In the genomic region with DNA sequence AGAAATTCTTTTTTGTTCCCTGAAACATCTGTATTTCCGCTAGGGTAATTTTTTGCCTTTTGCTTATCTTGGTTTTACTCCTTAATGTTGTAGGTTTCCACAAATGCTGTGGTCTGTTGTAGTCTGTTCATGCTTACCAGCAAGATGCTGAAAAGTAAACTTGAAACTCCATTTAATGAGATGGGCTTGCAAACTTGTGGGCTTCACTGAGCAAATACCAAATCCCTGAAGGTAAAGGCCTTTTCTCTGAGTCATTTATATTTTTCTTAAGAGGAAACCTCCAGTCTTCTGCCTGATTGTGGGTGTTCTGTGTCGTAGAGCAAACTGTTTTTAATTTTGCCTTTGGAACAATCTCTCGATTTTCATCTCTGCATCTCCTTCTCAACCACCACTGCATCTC, we compare ENCODE assay signal across 12 cellular contexts. TPM values are rescaled to one million over a fixed set of nuclear protein-coding genes. Genes with fewer than 3 reads are reported as not detected.
DNase-seq lines count a peak whose midpoint lies in the region; ATAC-seq, FAIRE-seq and TF ChIP-seq lines count a peak whose summit lies in the region.
"Had no signal": no experiment of that assay in that cellular context is flagged by ENCODE, and none has a peak within 500 bp of the region (broad histone marks: within the 10 kb centered on the region; RNA-seq: fewer than 3 reads in every experiment).

No MANE protein-coding gene starts in this region.

- no peak for TF ChIP-seq CTCF in GM12878 (IDR thresholded peaks at IDR 0.05 in 2 of 3, conservative IDR thresholded peaks at IDR 0.05 in 1 of 3; ENCODE audit: control insufficient read depth in 2 of 3, extremely low read depth in 1 of 3, insufficient read depth in 1 of 3, low read depth in 3 of 3, low read length in 3 of 3)
- no peak for TF ChIP-seq CTCF in psoas muscle (IDR thresholded peaks at IDR 0.05)

- intact Hi-C loops in GM12878 (cut with micrococcal nuclease; ENCODE audit: unreplicated experiment), result loop anchor here (1.0 to 2.0 kb wide), 3 partner anchors 30 to 54 kb away; no protein-coding TSS in a partner anchor
- intact Hi-C loops in psoas muscle (cut with DNase I), result no loop called here
- intact Hi-C loops in Right ventricle myocardium superior (cut with DNase I), result no loop called here

- no peaks in the 10 kb centered on the region for H4K20me1 ChIP-seq in GM12878 (ENCODE audit: control insufficient read depth, insufficient read depth)

- 0% methylated on average over 3 of the region's 3 CpGs for WGBS in GM12878 (ENCODE audit: insufficient coverage, insufficient replicate concordance, low lambda C conversion rate, missing lambda C conversion rate)
- 86 to 88% (median 87%) methylated on average over 3 of the region's 3 CpGs for WGBS in psoas muscle, 3 donors

- in situ Hi-C loops in GM12878 (cut with MboI), result no loop called here

- H3K27me3 ChIP-seq in GM12878 (replicated peaks in 1 of 2; ENCODE audit: control insufficient read depth in 2 of 2, insufficient read depth in 2 of 2, low read length in 1 of 2) (no peaks in the 10 kb centered on the region), psoas muscle (ENCODE audit: insufficient read depth in 3 of 3, low read length in 2 of 3) (no peaks in the 10 kb centered on the region)

- no TSS peak for BruUV-seq in GM12878 (replicated peaks; lab: Mats Ljungman, UMichigan)

- peaks cover 41% of the 10 kb centered on the region for H3K79me2 ChIP-seq in GM12878 (ENCODE audit: control insufficient read depth, insufficient read depth, low read length)

- H3K4me1 ChIP-seq in GM12878 (ENCODE audit: control insufficient read depth, insufficient read depth, low read length) (peaks cover 28% of the 10 kb centered on the region), psoas muscle (no peaks in the 10 kb centered on the region)

- SMC1A ChIA-PET in GM12878 (lab: Charles Lee; ENCODE audit: uncharacterized antibody, unreplicated experiment), result no interaction called here

- H3K27ac Mint-ChIP-seq in T-cell, result no peak overlapping the region

- peak overlapping the region; percentile 25 for H3K4me2 ChIP-seq in GM12878 (ENCODE audit: control insufficient read depth, insufficient read depth)

- H3K9me3 Mint-ChIP-seq in T-cell, result peaks cover 5 to 17% (median 16%) of the 10 kb centered on the region in 3 donors

- TF ChIP-seq RAD21 in GM12878 (IDR thresholded peaks at IDR 0.05; ENCODE audit: insufficient read depth, low read depth, low read length), result no peak

- ATAC-seq in GM18909 (IDR thresholded peaks at IDR 0.05; ENCODE audit: poor library complexity, unreplicated experiment) (peak; percentile 64), HG03045 (IDR thresholded peaks at IDR 0.05; ENCODE audit: unreplicated experiment) (peak; percentile 59), GM12878 (peak; percentile 77), psoas muscle (no peak), T-cell (replicated peaks in 1 of 4) (no peak), Right ventricle myocardium superior (ENCODE audit: poor library complexity) (no peak)

- TF ChIP-seq EP300 in GM12878 (IDR thresholded peaks at IDR 0.05; ENCODE audit: borderline replicate concordance in 1 of 2, control insufficient read depth in 1 of 2, low read depth in 2 of 2, low read length in 2 of 2), result peak in 1 of 2 experiments; percentile 69; a peak in 1 of 4 replicates

- H3K9me3 ChIP-seq in GM12878 (replicated peaks; ENCODE audit: control insufficient read depth, insufficient read depth, low read length) (peaks cover 16% of the 10 kb centered on the region), psoas muscle (no peaks in the 10 kb centered on the region)

- peaks cover 38 to 53% (median 39%) of the 10 kb centered on the region in 3 donors for H3K4me1 Mint-ChIP-seq in T-cell

- no peak overlapping the region for H3K9ac ChIP-seq in GM12878 (ENCODE audit: control insufficient read depth, insufficient read depth, low read length)

- H3K36me3 Mint-ChIP-seq in T-cell, result peaks cover 77% of the 10 kb centered on the region

- H3K4me3 Mint-ChIP-seq in T-cell, result no peak overlapping the region

- RAD21 ChIA-PET in GM12878 (lab: Charles Lee; ENCODE audit: unreplicated experiment), result no interaction called here

- DNase-seq in EL, result peak; percentile 23
- DNase-seq in GM12878 (ENCODE audit: low read depth, low spot score), result peak; percentile 58
- no peak for DNase-seq in psoas muscle
- no peak for DNase-seq in T-cell
- DNase-seq in Right ventricle myocardium superior, result no peak
- no peak for DNase-seq in KG1 (lab: John Stamatoyannopoulos, UW)
- DNase-seq: effector memory CD4-positive, alpha-beta T cell; NCI-H187 treated with DMSO at 0.1 percent for 48 hours had no signal

- H2AFZ ChIP-seq in GM12878 (ENCODE audit: control insufficient read depth, low read depth, low read length), result no peak overlapping the region

- no peak overlapping the region for H3K27ac ChIP-seq in GM12878 (ENCODE audit: control insufficient read depth, insufficient read depth)
- no peak overlapping the region for H3K27ac ChIP-seq in psoas muscle
- H3K27ac ChIP-seq: VCaP had no signal

- peaks cover 10 to 27% of the 10 kb centered on the region in 2 experiments for H3K36me3 ChIP-seq in GM12878 (ENCODE audit: control insufficient read depth in 2 of 2, insufficient read depth in 2 of 2, low read length in 1 of 2)
- H3K36me3 ChIP-seq in psoas muscle (ENCODE audit: insufficient read depth in 1 of 2, low read depth in 1 of 2), result no peaks in the 10 kb centered on the region

- POLR2A ChIA-PET in GM12878 (lab: Charles Lee) (no interaction called here), T-cell (lab: Charles Lee) (no interaction called here)

- H3K27me3 Mint-ChIP-seq in T-cell, result no peaks in the 10 kb centered on the region

- H3K4me3 ChIP-seq in GM12878 (no peak overlapping the region), psoas muscle (no peak overlapping the region)

- no peak for FAIRE-seq in GM12878 (lab: Jason Lieb, UNC)
- FAIRE-seq: H54 had no signal

- TF ChIP-seq POLR2A in GM12878 (IDR thresholded peaks at IDR 0.05; ENCODE audit: low read depth, low read length), result no peak

- CTCF ChIA-PET in GM12878 (lab: Yijun Ruan, JAX), result no interaction called here
- CTCF ChIA-PET in T-cell (lab: Charles Lee), result no interaction called here

TF ChIP-seq in GM12878, 131 proteins besides CTCF, POLR2A, EP300 and RAD21 (continues in another document):
- TF ChIP-seq BMI1 (IDR thresholded peaks at IDR 0.05; ENCODE audit: borderline replicate concordance), result peak; percentile 58; the same call in 1 of the 2 replicates
- TF ChIP-seq TAF1 (IDR thresholded peaks at IDR 0.05; ENCODE audit: borderline replicate concordance, low read depth, low read length), result no peak
- TF ChIP-seq CREM (IDR thresholded peaks at IDR 0.05; ENCODE audit: low read depth), result peak; percentile 18; the same call in 1 of the 2 replicates
- TF ChIP-seq BHLHE40 (IDR thresholded peaks at IDR 0.05; ENCODE audit: borderline replicate concordance in 1 of 2, low read depth in 2 of 2, low read length in 1 of 2), result peak in 1 of 2 experiments; percentile 11; a peak in 1 of 4 replicates
- peak; percentile 67 for TF ChIP-seq JUNB (IDR thresholded peaks at IDR 0.05)
- TF ChIP-seq EED (IDR thresholded peaks at IDR 0.05; ENCODE audit: low read depth), result peak; percentile 72
- TF ChIP-seq FOXM1 (IDR thresholded peaks at IDR 0.05; ENCODE audit: low read depth, low read length), result peak; percentile 84; the same call in 1 of the 2 replicates
- TF ChIP-seq ZNF217 (IDR thresholded peaks at IDR 0.05), result peak; percentile 53; the same call in 1 of the 2 replicates
- no peak for TF ChIP-seq SMAD1 (IDR thresholded peaks at IDR 0.05; ENCODE audit: low read depth, partially characterized antibody)

RNA-seq across cellular contexts. Expression of gene SP140, which starts 9.3 kb away (rescaled TPM):
- 405 and 446 TPM in 2 replicates for total RNA-seq in GM12878 (2013; cell fraction: nucleolus; rRNA removed)
- 87.0 and 101 TPM in 2 replicates for total RNA-seq in GM12878 (2014; rRNA removed)
- total RNA-seq in GM12878 (2014; rRNA removed; fragmentation: Illumina TruSeq; extraction: Trizol), result 141 and 154 TPM in 2 replicates
- total RNA-seq in GM12878 (2021), result 106 and 113 TPM in 2 replicates
- 88.4 TPM for polyA plus RNA-seq in GM12878 (2011; ENCODE audit: low read depth)
- 159 and 164 TPM in 2 replicates for polyA plus RNA-seq in GM12878 (2011; rRNA removed)
- polyA plus RNA-seq in GM12878 (2011; cell fraction: cytosol; rRNA removed), result 96.6 and 112 TPM in 2 replicates
- polyA plus RNA-seq in GM12878 (2011; cell fraction: nucleus; rRNA removed), result 175 and 178 TPM in 2 replicates
- polyA plus RNA-seq in GM12878 (2012), result 64.2 and 65.5 TPM in 2 replicates
- 120 and 143 TPM in 2 replicates for polyA plus RNA-seq in GM12878 (2014; fragmentation: Illumina TruSeq; extraction: Trizol)
- 10 to 100 TPM; 61.7 to 93.9 TPM for polyA plus RNA-seq in GM12878 (2014; fragmentation: Nextera tagmentation; extraction: Ambion mirVana)
- polyA plus RNA-seq in GM12878 (2014; rRNA removed), result 76.1 and 87.2 TPM in 2 replicates
- 10 to 100 TPM; 85.4 to 87.5 TPM for polyA plus RNA-seq in GM12878 (2016; fragmentation: Nextera tagmentation; extraction: Ambion mirVana)
- polyA minus RNA-seq in GM12878 (2011; rRNA and poly(A)+ RNA removed), result 143 and 187 TPM in 2 replicates
- polyA minus RNA-seq in GM12878 (2011; cell fraction: cytosol; rRNA and poly(A)+ RNA removed), result 27.0 and 32.6 TPM in 2 replicates
- polyA minus RNA-seq in GM12878 (2011; cell fraction: nucleus; rRNA and poly(A)+ RNA removed), result 173 and 304 TPM in 2 replicates
- under 1 TPM; 0.32 to 0.59 (median 0.49) TPM for total RNA-seq in psoas muscle
- polyA plus RNA-seq in psoas muscle, result under 1 TPM; 0.19 to 0.35 (median 0.23) TPM
- 10 to 100 TPM; 49.3 to 68.0 (median 66.8) TPM for total RNA-seq in T-cell
- 0.56 TPM for total RNA-seq in Right ventricle myocardium superior

RNA-seq across cellular contexts. Expression of gene SP110, which starts 15.1 kb away (rescaled TPM):
- total RNA-seq in GM12878 (2013; cell fraction: nucleolus; rRNA removed), result 315 and 352 TPM in 2 replicates
- total RNA-seq in GM12878 (2014; rRNA removed) (81.2 and 98.7 TPM in 2 replicates), GM12878 (2014; rRNA removed; fragmentation: Illumina TruSeq; extraction: Trizol) (125 and 130 TPM in 2 replicates), GM12878 (2021) (82.3 and 82.5 TPM in 2 replicates), psoas muscle (10 to 100 TPM in 1 of 4 donors, 1 to 10 TPM in 3; 5.2 to 15.9 (median 7.3) TPM), T-cell (100 to 1,000 TPM in 4 of 5 donors, 10 to 100 TPM in 1; 95.4 to 136 (median 111) TPM), Right ventricle myocardium superior (8.6 TPM)
- 67.6 TPM for polyA plus RNA-seq in GM12878 (2011; ENCODE audit: low read depth)
- polyA plus RNA-seq in GM12878 (2011; rRNA removed) (86.5 and 107 TPM in 2 replicates), GM12878 (2014; fragmentation: Illumina TruSeq; extraction: Trizol) (149 and 176 TPM in 2 replicates), GM12878 (2014; fragmentation: Nextera tagmentation; extraction: Ambion mirVana) (100 to 1,000 TPM in 1 of 2 experiments, 10 to 100 TPM in 1; 97.3 to 103 TPM), GM12878 (2014; rRNA removed) (68.6 and 86.5 TPM in 2 replicates), GM12878 (2016; fragmentation: Nextera tagmentation; extraction: Ambion mirVana) (100 to 1,000 TPM; 109 to 113 TPM), psoas muscle (10 to 100 TPM in 1 of 3 donors, 1 to 10 TPM in 2; 3.4 to 11.8 (median 4.2) TPM)
- polyA plus RNA-seq in GM12878 (2011; cell fraction: cytosol; rRNA removed), result 94.5 and 123 TPM in 2 replicates
- polyA plus RNA-seq in GM12878 (2011; cell fraction: nucleus; rRNA removed), result 131 and 192 TPM in 2 replicates
- polyA plus RNA-seq in GM12878 (2012), result 84.4 and 86.7 TPM in 2 replicates
- polyA minus RNA-seq in GM12878 (2011; rRNA and poly(A)+ RNA removed), result 111 and 121 TPM in 2 replicates
- polyA minus RNA-seq in GM12878 (2011; cell fraction: cytosol; rRNA and poly(A)+ RNA removed), result 38.5 and 44.1 TPM in 2 replicates
- 78.3 and 127 TPM in 2 replicates for polyA minus RNA-seq in GM12878 (2011; cell fraction: nucleus; rRNA and poly(A)+ RNA removed)

Comparison
In these comparisons a context has a peak if more than half of its experiments do, and no peak if none do; other contexts are left out.
1. DNase-seq: peak in EL (single experiment) and GM12878 (single experiment); none in psoas muscle (0 of 2), T-cell (0 of 34), Right ventricle myocardium superior (single experiment) and KG1 (single experiment).
2. ATAC-seq: peak in GM18909 (single experiment), HG03045 (single experiment) and GM12878 (single experiment); none in psoas muscle (0 of 4), T-cell (0 of 4) and Right ventricle myocardium superior (single experiment).
3. RNA of gene SP140, which starts 9.3 kb away (total RNA-seq): 87.0 to 446 TPM in GM12878 and 49.3 to 68.0 TPM in T-cell; 0.32 to 0.59 TPM in psoas muscle and 0.56 TPM in Right ventricle myocardium superior (single experiment); every median in the first group is over 10 times any median in the second.